Comparison of ENCODE assay signal across 1 cellular context in genomic region chr9:127877566-127877998, GRCh38.
TF ChIP-seq lines count a peak whose summit lies in the region.

Gene AK1 (minus strand): TSS chr9:127877675. CDS start chr9:127874617, 3,058 bp downstream.

TF ChIP-seq in WTC11, 78 proteins besides CTCF, POLR2A, EP300 and RAD21 (continued from another document):
- no peak for TF ChIP-seq AFF4 (CRISPR knock-in tag; IDR thresholded peaks at IDR 0.05; ENCODE audit: borderline replicate concordance)
